13 cellular contexts compared by ENCODE assay signal in genomic region chr15:39153718-39154117, GRCh38.
DNase-seq lines count a peak whose midpoint lies in the region; ATAC-seq lines count a peak whose summit lies in the region.
"Had no signal": no experiment of that assay in that cellular context is flagged by ENCODE, and none has a peak within 500 bp of the region (broad histone marks: within the 10 kb centered on the region; RNA-seq: fewer than 3 reads in every experiment).

No MANE protein-coding gene starts in this region.

- H3K14ac ChIP-seq in trophoblast cell (ENCODE audit: low read length), result no peak overlapping the region

- no peak overlapping the region for H4K91ac ChIP-seq in trophoblast cell (ENCODE audit: low read depth, low read length)

- H3K27me3 ChIP-seq in GM23248 (replicated peaks; ENCODE audit: insufficient read depth), result no peaks in the 10 kb centered on the region
- H3K27me3 ChIP-seq in trophoblast cell (ENCODE audit: insufficient read depth, low read length), result no peaks in the 10 kb centered on the region

- WGBS in GM23248 (ENCODE audit: low coverage in 1 of 2, low lambda C conversion rate in 2 of 2, missing lambda C conversion rate in 2 of 2), 2 experiments, result 60 to 73% methylated on average over 2 of the region's 2 CpGs
- WGBS in trophoblast cell (ENCODE audit: extremely low coverage, insufficient coverage, insufficient read length), result no CpG with 5 or more reads among the region's 2 CpGs

- H3K27ac Mint-ChIP-seq in activated T-helper 17 cell treated with anti-CD3 and anti-CD28 coated beads, Interleukin-2, amount 50 U/mL, for 72 hours, result no peak overlapping the region
- H3K27ac Mint-ChIP-seq: activated CD8-positive, alpha-beta T cell treated with anti-CD3 and anti-CD28 coated beads, Interleukin-2, amount 10 ng/mL, durations not matched to agents 7 days and 5 days; stimulated activated naive B cell treated with anti-CD40 and anti-IgM and Interleukin-4, amounts not matched to agents 10 μg/mL and 1 μg/mL and 100 μg/mL, for 72 hours had no signal

- H3K18ac ChIP-seq in trophoblast cell (ENCODE audit: low read length), result no peak overlapping the region

- H3K4me1 ChIP-seq in GM23248 (ENCODE audit: insufficient read depth) (peaks cover 35% of the 10 kb centered on the region), trophoblast cell (ENCODE audit: control insufficient read depth in 1 of 2, insufficient read depth in 2 of 2, low read length in 2 of 2) (peaks cover 7 to 11% of the 10 kb centered on the region in 2 experiments)

- H3K9me3 ChIP-seq in GM23248 (ENCODE audit: low read depth) (no peaks in the 10 kb centered on the region), trophoblast cell (ENCODE audit: insufficient read depth, low read depth, low read length) (peaks cover 1% of the 10 kb centered on the region)

- DNase-seq in GM23248, result peak; percentile 24
- DNase-seq in NCI-H2029 treated with DMSO at 0.1 percent for 48 hours (lab: John Stamatoyannopoulos, UW), result peak; percentile 46
- peak; percentile 18 to 55 for DNase-seq in trophoblast cell
- DNase-seq in SIG-M5 (lab: John Stamatoyannopoulos, UW), result no peak
- DNase-seq: activated CD8-positive, alpha-beta T cell treated with anti-CD3 and anti-CD28 coated beads, Interleukin-2, amount 10 ng/mL, durations not matched to agents 7 days and 5 days; NCI-H748 treated with DMSO at 0.1 percent for 48 hours; stimulated activated naive B cell treated with anti-CD40 and anti-IgM and Interleukin-4, amounts not matched to agents 10 μg/mL and 1 μg/mL and 100 μg/mL, for 72 hours had no signal

- H3K4me3 ChIP-seq in GM23248, result no peak overlapping the region
- H3K4me3 ChIP-seq in trophoblast cell (ENCODE audit: low read depth, low read length), result no peak overlapping the region
- H3K4me3 ChIP-seq: lung had no signal

- no peaks in the 10 kb centered on the region for H3K36me3 ChIP-seq in GM23248 (ENCODE audit: low read depth)
- H3K36me3 ChIP-seq in trophoblast cell (ENCODE audit: control insufficient read depth in 1 of 2, insufficient read depth in 2 of 2, low read length in 2 of 2), result no peaks in the 10 kb centered on the region

- no peak overlapping the region for H3K4ac ChIP-seq in trophoblast cell (ENCODE audit: low read depth, low read length)

- H3K4me2 ChIP-seq in GM23248 (ENCODE audit: unreplicated experiment), result no peak overlapping the region
- no peak overlapping the region for H3K4me2 ChIP-seq in trophoblast cell (ENCODE audit: low read length)

- peaks cover 25% of the 10 kb centered on the region for H3F3A ChIP-seq in GM23248 (ENCODE audit: insufficient read depth)

- H4K12ac ChIP-seq in trophoblast cell (ENCODE audit: low read depth, low read length), result no peak overlapping the region

- H3K79me1 ChIP-seq in trophoblast cell (ENCODE audit: low read length), result peaks cover 2% of the 10 kb centered on the region

- no peaks in the 10 kb centered on the region for H4K20me1 ChIP-seq in GM23248 (ENCODE audit: insufficient read depth)

- H4K8ac ChIP-seq in trophoblast cell (ENCODE audit: low read depth, low read length), result no peak overlapping the region

- H3K9me2 ChIP-seq in GM23248 (ENCODE audit: insufficient read depth), result no peaks in the 10 kb centered on the region

- no peaks in the 10 kb centered on the region for H3K36me3 Mint-ChIP-seq in activated T-helper 17 cell treated with anti-CD3 and anti-CD28 coated beads, Interleukin-2, amount 50 U/mL, for 72 hours (ENCODE audit: low read depth)
- H3K36me3 Mint-ChIP-seq: stimulated activated naive B cell treated with anti-CD40 and anti-IgM and Interleukin-4, amounts not matched to agents 10 μg/mL and 1 μg/mL and 100 μg/mL, for 72 hours had no signal

- no peaks in the 10 kb centered on the region for H3K9me3 Mint-ChIP-seq in activated T-helper 17 cell treated with anti-CD3 and anti-CD28 coated beads, Interleukin-2, amount 50 U/mL, for 72 hours
- H3K9me3 Mint-ChIP-seq: stimulated activated naive B cell treated with anti-CD40 and anti-IgM and Interleukin-4, amounts not matched to agents 10 μg/mL and 1 μg/mL and 100 μg/mL, for 72 hours had no signal

- peak; percentile 92 for ATAC-seq in esophagus mucosa
- no peak for ATAC-seq in activated CD4-positive, CD25-positive, alpha-beta regulatory T cell treated with anti-CD3 and anti-CD28 coated beads, Interleukin-2, amount 50 U/mL, for 24 hours
- ATAC-seq in activated T-helper 17 cell treated with anti-CD3 and anti-CD28 coated beads, Interleukin-2, amount 50 U/mL, for 72 hours (replicated peaks), result no peak
- ATAC-seq: activated CD8-positive, alpha-beta T cell treated with anti-CD3 and anti-CD28 coated beads, Interleukin-2, amount 10 ng/mL, durations not matched to agents 7 days and 5 days; Right ventricle myocardium inferior; sciatic nerve; stimulated activated naive B cell treated with anti-CD40 and anti-IgM and Interleukin-4, amounts not matched to agents 10 μg/mL and 1 μg/mL and 100 μg/mL, for 72 hours had no signal

- no peak overlapping the region for H2BK5ac ChIP-seq in trophoblast cell (ENCODE audit: low read depth, low read length, poor library complexity)

- H2BK12ac ChIP-seq in trophoblast cell (ENCODE audit: low read length), result no peak overlapping the region

- no peak overlapping the region for H2BK120ac ChIP-seq in trophoblast cell (ENCODE audit: insufficient read depth, low read length, poor library complexity)

- in situ Hi-C loops in GM23248 (cut with MboI), result no loop called here

- H3K79me2 ChIP-seq in GM23248 (ENCODE audit: insufficient read depth) (no peaks in the 10 kb centered on the region), trophoblast cell (ENCODE audit: control insufficient read depth, insufficient read depth, low read length, poor library complexity) (no peaks in the 10 kb centered on the region)

- H2AFZ ChIP-seq in GM23248, result no peak overlapping the region
- H2AFZ ChIP-seq in trophoblast cell (ENCODE audit: insufficient read depth, low read length, poor library complexity), result no peak overlapping the region

- no peak overlapping the region for H3K23ac ChIP-seq in trophoblast cell (ENCODE audit: low read length)

- no peak overlapping the region for H3K4me3 Mint-ChIP-seq in activated T-helper 17 cell treated with anti-CD3 and anti-CD28 coated beads, Interleukin-2, amount 50 U/mL, for 72 hours
- H3K4me3 Mint-ChIP-seq: activated CD8-positive, alpha-beta T cell treated with anti-CD3 and anti-CD28 coated beads, Interleukin-2, amount 10 ng/mL, durations not matched to agents 7 days and 5 days; stimulated activated naive B cell treated with anti-CD40 and anti-IgM and Interleukin-4, amounts not matched to agents 10 μg/mL and 1 μg/mL and 100 μg/mL, for 72 hours had no signal

- H2AK5ac ChIP-seq in trophoblast cell (ENCODE audit: low read length), result no peak overlapping the region

- H3K9ac ChIP-seq in GM23248 (no peak overlapping the region), trophoblast cell (ENCODE audit: low read length) (no peak overlapping the region)

- no peaks in the 10 kb centered on the region for H3K4me1 Mint-ChIP-seq in activated T-helper 17 cell treated with anti-CD3 and anti-CD28 coated beads, Interleukin-2, amount 50 U/mL, for 72 hours
- H3K4me1 Mint-ChIP-seq: stimulated activated naive B cell treated with anti-CD40 and anti-IgM and Interleukin-4, amounts not matched to agents 10 μg/mL and 1 μg/mL and 100 μg/mL, for 72 hours had no signal

- H3K27ac ChIP-seq in GM23248 (no peak overlapping the region), trophoblast cell (ENCODE audit: low read depth, low read length) (no peak overlapping the region)

- H3K27me3 Mint-ChIP-seq in activated T-helper 17 cell treated with anti-CD3 and anti-CD28 coated beads, Interleukin-2, amount 50 U/mL, for 72 hours, result peaks cover 15% of the 10 kb centered on the region
